ENCODE assay signal across 25 cellular contexts in genomic region chrX:150184487-150184886, GRCh38.
DNase-seq lines count a peak whose midpoint lies in the region; ATAC-seq, FAIRE-seq and TF ChIP-seq lines count a peak whose summit lies in the region.
"Had no signal": no experiment of that assay in that cellular context is flagged by ENCODE, and none has a peak within 500 bp of the region (broad histone marks: within the 10 kb centered on the region; RNA-seq: fewer than 3 reads in every experiment).

No MANE protein-coding gene starts in this region.

- H3K4me2 ChIP-seq in endothelial cell of umbilical vein (ENCODE audit: insufficient read depth, low read length) = no peak overlapping the region

- FAIRE-seq in endothelial cell of umbilical vein (lab: Jason Lieb, UNC) = no peak

- TF ChIP-seq POLR2A in endothelial cell of umbilical vein (IDR thresholded peaks at IDR 0.05; ENCODE audit: low read depth, low read length) = no peak

- CTCF ChIA-PET in endothelial cell of umbilical vein (lab: Charles Lee) = interaction anchor here (0.9 kb wide), 1 partner anchor 9 kb away, joined by 4 read pairs; no protein-coding TSS in a partner anchor

- intact Hi-C loops in endothelial cell of umbilical vein (cut with micrococcal nuclease) = no loop called here

- H3K4me1 Mint-ChIP-seq in HFFc6 (ENCODE audit: low read depth) = peaks cover 29% of the 10 kb centered on the region
- H3K4me1 Mint-ChIP-seq: brain; stimulated activated memory B cell treated with anti-CD40 and anti-IgM and Interleukin-4, amounts not matched to agents 10 μg/mL and 1 μg/mL and 100 μg/mL, for 72 hours had no signal

- H3K36me3 ChIP-seq in ACC112 (ENCODE audit: insufficient read depth, low read length) (no peaks in the 10 kb centered on the region), SJCRH30 (no peaks in the 10 kb centered on the region), endothelial cell of umbilical vein (ENCODE audit: control insufficient read depth in 2 of 2, extremely low read depth in 1 of 2, insufficient read depth in 2 of 2, low read length in 2 of 2) (no peaks in the 10 kb centered on the region)
- H3K36me3 ChIP-seq: gastrocnemius medialis had no signal

- H3K4me3 Mint-ChIP-seq in HFFc6 = peak overlapping the region; percentile 56
- H3K4me3 Mint-ChIP-seq: activated T-cell treated with anti-CD3 and anti-CD28 coated beads, Interleukin-2, amount 50 U/mL, for 72 hours; brain; natural killer cell treated with Interleukin-12 subunit alpha and Interleukin-12 subunit beta and Interleukin-15 and Interleukin-18, amount 100 ng/mL, for 72 hours; stimulated activated memory B cell treated with anti-CD40 and anti-IgM and Interleukin-4, amounts not matched to agents 10 μg/mL and 1 μg/mL and 100 μg/mL, for 72 hours had no signal

- H4K20me1 ChIP-seq in endothelial cell of umbilical vein (replicated peaks; ENCODE audit: control insufficient read depth, extremely low read depth, insufficient read depth, low read length) = no peaks in the 10 kb centered on the region

- no peak overlapping the region for H3K27ac Mint-ChIP-seq in HFFc6
- H3K27ac Mint-ChIP-seq: activated T-cell treated with anti-CD3 and anti-CD28 coated beads, Interleukin-2, amount 50 U/mL, for 72 hours; natural killer cell treated with Interleukin-12 subunit alpha and Interleukin-12 subunit beta and Interleukin-15 and Interleukin-18, amount 100 ng/mL, for 72 hours; stimulated activated memory B cell treated with anti-CD40 and anti-IgM and Interleukin-4, amounts not matched to agents 10 μg/mL and 1 μg/mL and 100 μg/mL, for 72 hours had no signal

- H3K9me3 ChIP-seq in SJCRH30 (replicated peaks) (no peaks in the 10 kb centered on the region), endothelial cell of umbilical vein (replicated peaks; ENCODE audit: control insufficient read depth, insufficient read depth, low read length) (no peaks in the 10 kb centered on the region)
- H3K9me3 ChIP-seq: gastrocnemius medialis, testis had no signal

- POLR2A ChIA-PET in endothelial cell of umbilical vein (lab: Charles Lee) = interaction anchor here (1.0 kb wide), 1 partner anchor 244 kb away, joined by 3 read pairs; no protein-coding TSS in a partner anchor

- DNase-seq in HFFc6 = no peak
- DNase-seq in SJCRH30 = peak; percentile 62 to 84
- DNase-seq in endothelial cell of umbilical vein (ENCODE audit: low read depth, low spot score) = peak; percentile 6
- no peak for DNase-seq in DMS79 treated with DMSO at 0.1 percent for 48 hours (lab: John Stamatoyannopoulos, UW)
- DNase-seq: activated naive CD4-positive, alpha-beta T cell treated with anti-CD3 and anti-CD28 coated beads, Interleukin-2, amount 50 U/mL, for 16 hours; activated T-cell treated with anti-CD3 and anti-CD28 coated beads, Interleukin-2, amount 50 U/mL, for 72 hours; gastrocnemius medialis; GOT3; Kasumi-1; left colon; NCI-H1436; NCI-H526; posterior cingulate gyrus; SHP77 treated with DMSO at 0.1 percent for 48 hours; stimulated activated CD4-positive, alpha-beta T cell treated with anti-CD3 and anti-CD28 coated beads, Interleukin-1b, Interleukin-23, amount 100 ng/mL, for 48 hours; testis had no signal

- BruUV-seq in endothelial cell of umbilical vein (replicated peaks; lab: Mats Ljungman, UMichigan) = no TSS peak

- no peaks in the 10 kb centered on the region for H3K9me1 ChIP-seq in endothelial cell of umbilical vein (replicated peaks; ENCODE audit: control insufficient read depth, extremely low read depth, insufficient read depth, low read length)

- H3K4me1 ChIP-seq in ACC112 (ENCODE audit: control insufficient read depth, insufficient read depth, low read length, unreplicated experiment) (no peaks in the 10 kb centered on the region), SJCRH30 (peaks cover 16% of the 10 kb centered on the region), endothelial cell of umbilical vein (ENCODE audit: control insufficient read depth, extremely low read depth, insufficient read depth, low read length) (peaks cover 3% of the 10 kb centered on the region)
- H3K4me1 ChIP-seq: gastrocnemius medialis, testis had no signal

- no peaks in the 10 kb centered on the region for H3K9me3 Mint-ChIP-seq in HFFc6
- H3K9me3 Mint-ChIP-seq: activated T-cell treated with anti-CD3 and anti-CD28 coated beads, Interleukin-2, amount 50 U/mL, for 72 hours; natural killer cell treated with Interleukin-12 subunit alpha and Interleukin-12 subunit beta and Interleukin-15 and Interleukin-18, amount 100 ng/mL, for 72 hours; stimulated activated memory B cell treated with anti-CD40 and anti-IgM and Interleukin-4, amounts not matched to agents 10 μg/mL and 1 μg/mL and 100 μg/mL, for 72 hours had no signal

- no peak overlapping the region for H3K27ac ChIP-seq in ACC112 (ENCODE audit: low read depth, low read length)
- H3K27ac ChIP-seq in SJCRH30 = peak overlapping the region; percentile 58
- no peak overlapping the region for H3K27ac ChIP-seq in endothelial cell of umbilical vein (ENCODE audit: insufficient read depth, low read depth, low read length)
- H3K27ac ChIP-seq: C4-2B, epithelial cell of prostate, gastrocnemius medialis, testis had no signal

- no peaks in the 10 kb centered on the region for H3K79me2 ChIP-seq in ACC112 (ENCODE audit: control insufficient read depth, insufficient read depth, low read length, unreplicated experiment)
- no peaks in the 10 kb centered on the region for H3K79me2 ChIP-seq in endothelial cell of umbilical vein (ENCODE audit: control insufficient read depth, insufficient read depth, low read length)

- H2AFZ ChIP-seq in ACC112 (ENCODE audit: low read length, unreplicated experiment) (peak overlapping the region; percentile 72), endothelial cell of umbilical vein (ENCODE audit: low read depth, low read length) (no peak overlapping the region)

- dilution Hi-C loops in endothelial cell of umbilical vein (cut with MboI; ENCODE audit: extremely low pct_ligation_motif_present, low sequenced_read_pairs) = no loop called here

- no peak overlapping the region for H3K9ac ChIP-seq in endothelial cell of umbilical vein (replicated peaks; ENCODE audit: extremely low read depth, insufficient read depth, low read length)

- TF ChIP-seq CTCF in HFFc6 (IDR thresholded peaks at IDR 0.05) (no peak), endothelial cell of umbilical vein (IDR thresholded peaks at IDR 0.05; ENCODE audit: extremely low read depth in 1 of 2, insufficient read depth in 1 of 2, low read depth in 1 of 2, low read length in 2 of 2) (no peak)

- peaks cover under 1% of the 10 kb centered on the region; the same call in 1 of the 2 replicates for H3K36me3 Mint-ChIP-seq in HFFc6 (ENCODE audit: low read depth)
- H3K36me3 Mint-ChIP-seq: brain; stimulated activated memory B cell treated with anti-CD40 and anti-IgM and Interleukin-4, amounts not matched to agents 10 μg/mL and 1 μg/mL and 100 μg/mL, for 72 hours had no signal

- H3K4me3 ChIP-seq in ACC112 (ENCODE audit: low read depth, low read length) (peak overlapping the region; percentile 48), SJCRH30 (no peak overlapping the region), endothelial cell of umbilical vein (replicated peaks in 1 of 3; ENCODE audit: insufficient read depth in 1 of 3, low read depth in 1 of 3, low read length in 3 of 3) (no peak overlapping the region)
- H3K4me3 ChIP-seq: gastrocnemius medialis, testis had no signal

- ATAC-seq in GM21360 (IDR thresholded peaks at IDR 0.05; ENCODE audit: unreplicated experiment) (no peak), HG03025 (IDR thresholded peaks at IDR 0.05; ENCODE audit: low FRiP score, unreplicated experiment) (no peak), HG03378 (IDR thresholded peaks at IDR 0.05; ENCODE audit: unreplicated experiment) (no peak)
- ATAC-seq: activated T-cell treated with anti-CD3 and anti-CD28 coated beads, Interleukin-2, amount 50 U/mL, for 72 hours; gastrocnemius medialis; left colon; natural killer cell treated with Interleukin-12 subunit alpha and Interleukin-12 subunit beta and Interleukin-15 and Interleukin-18, amount 100 ng/mL, for 72 hours; stimulated activated memory B cell treated with anti-CD40 and anti-IgM and Interleukin-4, amounts not matched to agents 10 μg/mL and 1 μg/mL and 100 μg/mL, for 72 hours had no signal

- no peaks in the 10 kb centered on the region for H3K27me3 ChIP-seq in ACC112 (ENCODE audit: insufficient read depth, low read length)
- no peaks in the 10 kb centered on the region for H3K27me3 ChIP-seq in SJCRH30
- no peaks in the 10 kb centered on the region for H3K27me3 ChIP-seq in endothelial cell of umbilical vein (ENCODE audit: control insufficient read depth in 2 of 2, insufficient read depth in 2 of 2, low read length in 2 of 2)
- H3K27me3 ChIP-seq: gastrocnemius medialis, testis had no signal

- no peaks in the 10 kb centered on the region for H3K27me3 Mint-ChIP-seq in HFFc6 (ENCODE audit: insufficient read depth)
- H3K27me3 Mint-ChIP-seq: brain had no signal

TF ChIP-seq in endothelial cell of umbilical vein, 7 proteins besides CTCF, POLR2A, EP300 and RAD21:
- TF ChIP-seq FOS (IDR thresholded peaks at IDR 0.05; ENCODE audit: borderline replicate concordance, insufficient read depth, low read length) (no peak), MAX (IDR thresholded peaks at IDR 0.05; ENCODE audit: insufficient read depth, insufficient read length) (no peak), POLR2AphosphoS5 (IDR thresholded peaks at IDR 0.05; ENCODE audit: insufficient read depth, low read depth, low read length) (no peak), MYC (IDR thresholded peaks at IDR 0.05; ENCODE audit: low read depth, low read length) (no peak), GATA2 (IDR thresholded peaks at IDR 0.05; ENCODE audit: insufficient read depth, insufficient read length, low read depth, low read length) (no peak), JUN (IDR thresholded peaks at IDR 0.05; ENCODE audit: borderline replicate concordance, insufficient read depth, insufficient read length, low read depth) (no peak)

Comparison
In these comparisons a context has a peak if more than half of its experiments do, and no peak if none do; other contexts are left out.
1. DNase-seq: peak in SJCRH30 (2 of 2) and endothelial cell of umbilical vein (single experiment); none in HFFc6 (single experiment) and DMS79 treated with DMSO at 0.1 percent for 48 hours (single experiment).